In the genomic region with DNA sequence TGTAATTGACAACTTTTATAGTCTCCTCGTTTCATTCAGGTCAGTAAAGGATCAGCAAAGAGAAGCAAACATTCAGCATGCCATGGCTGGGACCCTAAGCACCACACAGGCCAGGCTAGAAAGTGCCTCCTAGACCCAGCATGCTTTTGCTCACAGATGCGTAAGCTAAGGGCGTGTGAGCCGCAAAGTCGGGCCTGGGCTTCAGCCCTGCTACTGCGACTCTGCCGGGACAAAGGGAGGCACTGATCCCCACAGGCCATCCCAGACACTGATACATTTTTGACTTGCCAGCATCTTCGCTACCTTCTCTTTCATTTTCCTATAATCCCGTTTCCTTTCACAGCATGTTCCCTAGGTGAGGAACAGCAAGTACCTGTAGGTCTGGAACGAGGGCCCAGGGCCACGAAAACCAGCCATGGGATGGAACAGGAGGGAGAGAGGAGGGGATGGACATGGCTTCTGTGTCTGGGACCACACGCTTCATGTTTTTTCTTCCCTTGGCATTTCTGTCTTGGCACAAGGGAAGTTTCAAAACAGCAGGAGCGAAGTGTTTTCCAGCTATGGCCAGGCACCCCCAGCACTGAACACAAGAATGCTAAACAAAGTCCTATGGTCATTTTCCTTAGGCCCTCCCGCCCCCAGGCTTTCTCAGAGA, we compare ENCODE assay signal across 20 cellular contexts. TPM values are rescaled to one million over a fixed set of nuclear protein-coding genes. Genes with fewer than 3 reads are reported as not detected.
DNase-seq lines count a peak whose midpoint lies in the region; ATAC-seq and TF ChIP-seq lines count a peak whose summit lies in the region.
"Had no signal": no experiment of that assay in that cellular context is flagged by ENCODE, and none has a peak within 500 bp of the region (broad histone marks: within the 10 kb centered on the region; RNA-seq: fewer than 3 reads in every experiment).

No MANE protein-coding gene starts in this region.

- H3K27ac Mint-ChIP-seq in activated CD4-positive, alpha-beta T cell treated with anti-CD3 and anti-CD28 coated beads, Interleukin-2, amount 10 ng/mL, durations not matched to agents 24 days and 14 days, result peak overlapping the region; percentile 96
- H3K27ac Mint-ChIP-seq in activated T-helper 2 cell treated with anti-CD3 and anti-CD28 coated beads, Interferon-gamma antibody, Interleukin-2, Interleukin-4, amounts not matched to agents 10 μg/mL and 5 μg/mL and 100 μg/mL, durations not matched to agents 14 hours and 24 hours and 36 hours, result peak overlapping the region; percentile 92

- peaks cover 8% of the 10 kb centered on the region for H3K36me3 Mint-ChIP-seq in activated CD4-positive, alpha-beta T cell treated with anti-CD3 and anti-CD28 coated beads, Interleukin-2, amount 10 ng/mL, durations not matched to agents 24 days and 14 days (ENCODE audit: low read depth)
- H3K36me3 Mint-ChIP-seq in activated T-helper 2 cell treated with anti-CD3 and anti-CD28 coated beads, Interferon-gamma antibody, Interleukin-2, Interleukin-4, amounts not matched to agents 10 μg/mL and 5 μg/mL and 100 μg/mL, durations not matched to agents 14 hours and 24 hours and 36 hours (ENCODE audit: low read depth), result no peaks in the 10 kb centered on the region

- H3K4me2 ChIP-seq in Loucy (ENCODE audit: low read depth, low read length, poor library complexity, severe bottlenecking), result peak overlapping the region; percentile 33

- no peaks in the 10 kb centered on the region for H3K27me3 Mint-ChIP-seq in activated CD4-positive, alpha-beta T cell treated with anti-CD3 and anti-CD28 coated beads, Interleukin-2, amount 10 ng/mL, durations not matched to agents 24 days and 14 days
- H3K27me3 Mint-ChIP-seq in activated T-helper 2 cell treated with anti-CD3 and anti-CD28 coated beads, Interferon-gamma antibody, Interleukin-2, Interleukin-4, amounts not matched to agents 10 μg/mL and 5 μg/mL and 100 μg/mL, durations not matched to agents 14 hours and 24 hours and 36 hours (ENCODE audit: low read depth), result no peaks in the 10 kb centered on the region

- peaks cover 64% of the 10 kb centered on the region for H3K4me1 Mint-ChIP-seq in activated CD4-positive, alpha-beta T cell treated with anti-CD3 and anti-CD28 coated beads, Interleukin-2, amount 10 ng/mL, durations not matched to agents 24 days and 14 days
- peaks cover 60% of the 10 kb centered on the region for H3K4me1 Mint-ChIP-seq in activated T-helper 2 cell treated with anti-CD3 and anti-CD28 coated beads, Interferon-gamma antibody, Interleukin-2, Interleukin-4, amounts not matched to agents 10 μg/mL and 5 μg/mL and 100 μg/mL, durations not matched to agents 14 hours and 24 hours and 36 hours (ENCODE audit: low read depth)

- H3K9me3 ChIP-seq in Loucy (ENCODE audit: insufficient read depth, low read depth, low read length) (no peaks in the 10 kb centered on the region), spleen (no peaks in the 10 kb centered on the region), MG63 (no peaks in the 10 kb centered on the region)
- H3K9me3 ChIP-seq: gastrocnemius medialis had no signal

- H3K4me1 ChIP-seq in Loucy (ENCODE audit: insufficient read depth, low read length, poor library complexity, severe bottlenecking) (peaks cover 55% of the 10 kb centered on the region), spleen (peaks cover 0 to 17% (median 2%) of the 10 kb centered on the region in 6 donors)
- H3K4me1 ChIP-seq: gastrocnemius medialis had no signal

- H3K4me3 ChIP-seq in Loucy (ENCODE audit: low read length, poor library complexity, severe bottlenecking) (peak overlapping the region; percentile 22), spleen (no peak overlapping the region), MG63 (no peak overlapping the region)
- H3K4me3 ChIP-seq: gastrocnemius medialis had no signal

- H3K36me3 ChIP-seq in Loucy (ENCODE audit: insufficient read depth, low read length) (no peaks in the 10 kb centered on the region), spleen (no peaks in the 10 kb centered on the region), MG63 (no peaks in the 10 kb centered on the region)
- H3K36me3 ChIP-seq: gastrocnemius medialis had no signal

- ATAC-seq in GM18520 (IDR thresholded peaks at IDR 0.05; ENCODE audit: unreplicated experiment), result no peak
- ATAC-seq: gastrocnemius medialis had no signal

- WGBS in spleen, 5 donors, result 79 to 94% (median 86%) methylated on average over 14 of the region's 14 CpGs

- peak overlapping the region; percentile 77 for H3K4me3 Mint-ChIP-seq in activated CD4-positive, alpha-beta T cell treated with anti-CD3 and anti-CD28 coated beads, Interleukin-2, amount 10 ng/mL, durations not matched to agents 24 days and 14 days
- peak overlapping the region; percentile 60 for H3K4me3 Mint-ChIP-seq in activated T-helper 2 cell treated with anti-CD3 and anti-CD28 coated beads, Interferon-gamma antibody, Interleukin-2, Interleukin-4, amounts not matched to agents 10 μg/mL and 5 μg/mL and 100 μg/mL, durations not matched to agents 14 hours and 24 hours and 36 hours (ENCODE audit: low read depth)
- H3K4me3 Mint-ChIP-seq: nephron progenitor cell had no signal

- H3K27ac ChIP-seq in spleen, result peak overlapping the region in 5 of 8 donors; percentile 38 to 65 (median 47)
- H3K27ac ChIP-seq: gastrocnemius medialis had no signal

- no peaks in the 10 kb centered on the region for H3K9me3 Mint-ChIP-seq in activated CD4-positive, alpha-beta T cell treated with anti-CD3 and anti-CD28 coated beads, Interleukin-2, amount 10 ng/mL, durations not matched to agents 24 days and 14 days
- no peaks in the 10 kb centered on the region for H3K9me3 Mint-ChIP-seq in activated T-helper 2 cell treated with anti-CD3 and anti-CD28 coated beads, Interferon-gamma antibody, Interleukin-2, Interleukin-4, amounts not matched to agents 10 μg/mL and 5 μg/mL and 100 μg/mL, durations not matched to agents 14 hours and 24 hours and 36 hours
- H3K9me3 Mint-ChIP-seq: nephron progenitor cell had no signal

- H4K20me1 ChIP-seq in Loucy (ENCODE audit: insufficient read depth, low read length, poor library complexity, severe bottlenecking), result no peaks in the 10 kb centered on the region

- peak overlapping the region; percentile 23; the same call in 1 of the 2 replicates for H2AFZ ChIP-seq in Loucy (ENCODE audit: low read length)

- H3K9me2 ChIP-seq in Loucy (replicated peaks; ENCODE audit: low read depth, low read length), result no peaks in the 10 kb centered on the region

- H3K79me2 ChIP-seq in Loucy (ENCODE audit: insufficient read depth, low read length), result no peaks in the 10 kb centered on the region

- no peaks in the 10 kb centered on the region for H3F3A ChIP-seq in Loucy (ENCODE audit: low read depth)

- H3K9ac ChIP-seq in Loucy (ENCODE audit: low read depth, low read length, poor library complexity, severe bottlenecking), result peak overlapping the region; percentile 35

- H3K27me3 ChIP-seq in Loucy (ENCODE audit: insufficient read depth, low read length, poor library complexity, severe bottlenecking) (no peaks in the 10 kb centered on the region), spleen (replicated peaks in 1 of 7) (no peaks in the 10 kb centered on the region), MG63 (no peaks in the 10 kb centered on the region)
- H3K27me3 ChIP-seq: gastrocnemius medialis had no signal

- no peak for DNase-seq in activated CD4-positive, alpha-beta T cell treated with anti-CD3 and anti-CD28 coated beads, Interleukin-2, amount 10 ng/mL, durations not matched to agents 24 days and 14 days
- no peak for DNase-seq in activated CD4-positive, alpha-beta T cell treated with anti-CD3 and anti-CD28 coated beads for 1 hour
- DNase-seq in activated T-helper 2 cell treated with anti-CD3 and anti-CD28 coated beads, Interferon-gamma antibody, Interleukin-2, Interleukin-4, amounts not matched to agents 10 μg/mL and 5 μg/mL and 100 μg/mL, durations not matched to agents 14 hours and 24 hours and 36 hours (ENCODE audit: low spot score), result no peak
- peak; percentile 63 for DNase-seq in spleen
- DNase-seq in MG63, result no peak
- DNase-seq in effector CD8-positive, alpha-beta T cell (lab: John Stamatoyannopoulos, UW), result no peak
- DNase-seq: activated CD4-positive, CD25-positive, alpha-beta regulatory T cell treated with anti-CD3 and anti-CD28 coated beads, Interleukin-2, amount 50 U/mL, for 72 hours; caudate nucleus; gastrocnemius medialis; GDM1; H7; kidney glomerular epithelial cell; NCI-H1930; NCI-H446; nephron progenitor cell; posterior cingulate gyrus; T1000 had no signal

- no peak for TF ChIP-seq CTCF in Loucy (conservative IDR thresholded peaks at IDR 0.05; ENCODE audit: low read length)
- TF ChIP-seq CTCF in spleen (IDR thresholded peaks at IDR 0.05 in 8 of 11, conservative IDR thresholded peaks at IDR 0.05 in 3 of 11), result no peak

- intact Hi-C loops in activated CD4-positive, alpha-beta T cell treated with anti-CD3 and anti-CD28 coated beads, Interleukin-2, amount 10 ng/mL, durations not matched to agents 24 days and 14 days (cut with micrococcal nuclease), result loop anchor here (5.0 kb wide), 1 partner anchor 42 kb away; a partner anchor contains a TSS
- intact Hi-C loops in activated T-helper 2 cell treated with anti-CD3 and anti-CD28 coated beads, Interferon-gamma antibody, Interleukin-2, Interleukin-4, amounts not matched to agents 10 μg/mL and 5 μg/mL and 100 μg/mL, durations not matched to agents 14 hours and 24 hours and 36 hours (cut with micrococcal nuclease), result loop anchor here (2.0 kb wide), 1 partner anchor 41 kb away; no protein-coding TSS in a partner anchor
- intact Hi-C loops in spleen (cut with DNase I; ENCODE audit: low total_unique reads), result no loop called here

- no peak for TF ChIP-seq POLR2A in spleen (IDR thresholded peaks at IDR 0.05)

RNA-seq across cellular contexts. Expression of a gene that starts 42.6 kb away (rescaled TPM):
- total RNA-seq in activated CD4-positive, alpha-beta T cell treated with anti-CD3 and anti-CD28 coated beads, Interleukin-2, amount 10 ng/mL, durations not matched to agents 24 days and 14 days, result 831 and 846 TPM in 2 replicates
- total RNA-seq in activated T-helper 2 cell treated with anti-CD3 and anti-CD28 coated beads, Interferon-gamma antibody, Interleukin-2, Interleukin-4, amounts not matched to agents 10 μg/mL and 5 μg/mL and 100 μg/mL, durations not matched to agents 14 hours and 24 hours and 36 hours, result 1,053 and 1,062 TPM in 2 replicates
- total RNA-seq in spleen, result 10 to 100 TPM; 39.2 to 91.3 (median 52.0) TPM
- polyA plus RNA-seq in spleen, result 10 to 100 TPM in 2 of 3 donors, 1 to 10 TPM in 1; 8.7 to 11.9 (median 11.2) TPM
- total RNA-seq in MG63 (2014; rRNA removed; shearing (Covaris generic); ENCODE audit: low replicate concordance), result not detected in 2 replicates
- polyA plus RNA-seq: BJ had no signal

Comparison
In these comparisons a context has a peak if more than half of its experiments do, and no peak if none do; other contexts are left out.
1. RNA of a gene that starts 42.6 kb away (total RNA-seq): 1,053 to 1,062 TPM in activated T-helper 2 cell treated with anti-CD3 and anti-CD28 coated beads, Interferon-gamma antibody, Interleukin-2, Interleukin-4, amounts not matched to agents 10 μg/mL and 5 μg/mL and 100 μg/mL, durations not matched to agents 14 hours and 24 hours and 36 hours, 831 to 846 TPM in activated CD4-positive, alpha-beta T cell treated with anti-CD3 and anti-CD28 coated beads, Interleukin-2, amount 10 ng/mL, durations not matched to agents 24 days and 14 days and 39.2 to 91.3 TPM in spleen; not detected in MG63; every median in the first group is over 10 times any median in the second.